ENCODE assay signal across 21 cellular contexts in the genomic region with DNA sequence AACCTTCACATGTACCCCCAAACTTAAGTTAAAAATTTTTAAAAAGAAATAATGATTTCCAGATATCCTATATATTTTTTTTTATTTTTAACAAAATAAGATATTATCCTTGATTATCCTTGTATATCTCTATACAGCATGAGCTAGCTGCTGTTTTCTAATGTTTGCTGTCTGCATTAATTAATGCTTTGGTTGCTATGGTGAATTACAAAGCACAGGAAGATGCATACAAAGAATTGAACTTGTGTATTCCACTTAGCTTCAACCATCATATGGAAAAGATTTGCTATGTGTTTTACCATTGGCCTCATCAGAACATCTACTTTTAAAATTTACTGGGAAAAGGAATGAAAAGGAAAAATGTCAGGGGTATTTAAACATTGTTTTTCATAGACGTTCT. TPM values are rescaled to one million over a fixed set of nuclear protein-coding genes. Genes with fewer than 3 reads are reported as not detected.
A peak's percentile ranks its signal among the peaks of the same experiment; 100 is the strongest.
DNase-seq lines count a peak whose midpoint lies in the region; ATAC-seq and TF ChIP-seq lines count a peak whose summit lies in the region.
"Had no signal": no experiment of that assay in that cellular context is flagged by ENCODE, and none has a peak within 500 bp of the region (broad histone marks: within the 10 kb centered on the region; RNA-seq: fewer than 3 reads in every experiment).

No MANE protein-coding gene starts in this region.

- peaks cover 19 to 28% of the 10 kb centered on the region in 2 donors for H3K4me1 ChIP-seq in naive thymus-derived CD4-positive, alpha-beta T cell (ENCODE audit: control insufficient read depth in 2 of 2, insufficient read depth in 2 of 2, low read length in 2 of 2)
- no peaks in the 10 kb centered on the region for H3K4me1 ChIP-seq in PC-9 (replicated peaks; ENCODE audit: insufficient read depth)

- no peak overlapping the region for H3K4me2 ChIP-seq in PC-9
- H3K4me2 ChIP-seq: GM23338, KMS-11 had no signal

- DNase-seq in NCI-H1436 (lab: John Stamatoyannopoulos, UW), result peak; percentile 2
- DNase-seq in NCI-H1436 treated with DMSO at 0.1 percent for 48 hours (lab: John Stamatoyannopoulos, UW), result no peak
- DNase-seq in NCI-H146 (lab: John Stamatoyannopoulos, UW), result peak; percentile 33
- no peak for DNase-seq in T-helper 17 cell
- DNase-seq in naive thymus-derived CD4-positive, alpha-beta T cell, result peak in 4 of 9 donors; percentile 21 to 48 (median 32)
- no peak for DNase-seq in T-helper 2 cell treated with Interferon-gamma antibody and Interleukin-4, amounts not matched to agents 5 μg/mL and 100 μg/mL, for 36 hours (ENCODE audit: low spot score)
- no peak for DNase-seq in PC-9
- no peak for DNase-seq in CD14-positive monocyte (ENCODE audit: low spot score)
- DNase-seq: GF-D8; HCEC 1CT; MV-4-11; NCI-H1694; NCI-H2107; NK-92 treated with Interleukin-12 subunit alpha and Interleukin-12 subunit beta, amount 100 ng/mL, for 24 hours; OCI-M1; SHP77 had no signal

- TF ChIP-seq CTCF in PC-9 (conservative IDR thresholded peaks at IDR 0.05), result no peak
- TF ChIP-seq CTCF in CD14-positive monocyte (IDR thresholded peaks at IDR 0.05), result no peak

- no peak overlapping the region for H3K4me3 ChIP-seq in naive thymus-derived CD4-positive, alpha-beta T cell (ENCODE audit: low read length)
- H3K4me3 ChIP-seq in PC-9, result no peak overlapping the region
- H3K4me3 ChIP-seq: GM12878, GM23338, SK-N-MC had no signal

- no peaks in the 10 kb centered on the region for H3K9me2 ChIP-seq in PC-9 (ENCODE audit: insufficient read depth)

- H3K79me2 ChIP-seq in PC-9 (ENCODE audit: low read depth), result no peaks in the 10 kb centered on the region

- H3K9me3 Mint-ChIP-seq in naive thymus-derived CD4-positive, alpha-beta T cell, result peaks cover 0 to 3% (median 0%) of the 10 kb centered on the region in 11 donors
- H3K9me3 Mint-ChIP-seq in T-helper 2 cell treated with Interferon-gamma antibody and Interleukin-4, amounts not matched to agents 5 μg/mL and 100 μg/mL, for 36 hours, result peaks cover 9% of the 10 kb centered on the region
- no peaks in the 10 kb centered on the region for H3K9me3 Mint-ChIP-seq in CD14-positive monocyte
- H3K9me3 Mint-ChIP-seq: GM23338 had no signal

- CTCF ChIA-PET in naive thymus-derived CD4-positive, alpha-beta T cell (lab: Charles Lee), result interaction anchor here (0.6 to 1.1 kb wide), 5 partner anchors 17 to 84 kb away, joined by 3 to 6 read pairs (median 3); no protein-coding TSS in a partner anchor
- CTCF ChIA-PET in PC-9 (lab: Charles Lee), result no interaction called here

- POLR2A ChIA-PET in naive thymus-derived CD4-positive, alpha-beta T cell (lab: Charles Lee), result interaction anchor here (0.6 to 1.1 kb wide), 10 partner anchors 11 to 111 kb away, joined by 3 to 7 read pairs (median 3); a partner anchor contains a TSS
- POLR2A ChIA-PET in PC-9 (lab: Charles Lee; ENCODE audit: unreplicated experiment), result no interaction called here

- no peaks in the 10 kb centered on the region for H3K36me3 ChIP-seq in naive thymus-derived CD4-positive, alpha-beta T cell (ENCODE audit: control insufficient read depth in 2 of 3, insufficient read depth in 3 of 3, low read length in 3 of 3)
- H3K36me3 ChIP-seq in PC-9 (ENCODE audit: low read depth), result 0 out of 2 replicates have a peak, but pooled peaks cover 8% of the 10 kb centered on the region

- H3F3A ChIP-seq in PC-9 (ENCODE audit: insufficient read depth, low read depth), result no peaks in the 10 kb centered on the region

- intact Hi-C loops in naive thymus-derived CD4-positive, alpha-beta T cell (cut with micrococcal nuclease), result no loop called here
- intact Hi-C loops in PC-9 (cut with micrococcal nuclease; ENCODE audit: unreplicated experiment), result no loop called here
- intact Hi-C loops in CD14-positive monocyte (cut with micrococcal nuclease), result no loop called here

- no peak overlapping the region for H3K4me3 Mint-ChIP-seq in T-helper 17 cell
- peak overlapping the region in 1 of 10 donors; percentile 20 for H3K4me3 Mint-ChIP-seq in naive thymus-derived CD4-positive, alpha-beta T cell
- H3K4me3 Mint-ChIP-seq in T-helper 2 cell treated with Interferon-gamma antibody and Interleukin-4, amounts not matched to agents 5 μg/mL and 100 μg/mL, for 36 hours, result no peak overlapping the region
- H3K4me3 Mint-ChIP-seq in CD14-positive monocyte, result no peak overlapping the region
- H3K4me3 Mint-ChIP-seq: GM23338 had no signal

- H3K9me3 ChIP-seq in T-helper 17 cell (ENCODE audit: control insufficient read depth, low read length, poor library complexity, severe bottlenecking) (no peaks in the 10 kb centered on the region), PC-9 (ENCODE audit: insufficient read depth, low read depth) (peaks cover 3% of the 10 kb centered on the region; the same call in 1 of the 2 replicates)
- no peaks in the 10 kb centered on the region for H3K9me3 ChIP-seq in naive thymus-derived CD4-positive, alpha-beta T cell (ENCODE audit: control insufficient read depth in 2 of 3, low read length in 3 of 3)

- H3K4me1 Mint-ChIP-seq in T-helper 17 cell (peaks cover 55% of the 10 kb centered on the region), CD14-positive monocyte (peaks cover 7% of the 10 kb centered on the region)
- peaks cover 21 to 74% (median 60%) of the 10 kb centered on the region in 7 donors for H3K4me1 Mint-ChIP-seq in naive thymus-derived CD4-positive, alpha-beta T cell
- H3K4me1 Mint-ChIP-seq in T-helper 2 cell treated with Interferon-gamma antibody and Interleukin-4, amounts not matched to agents 5 μg/mL and 100 μg/mL, for 36 hours (ENCODE audit: low read depth), result peaks cover 47% of the 10 kb centered on the region

- no peak overlapping the region for H2AFZ ChIP-seq in PC-9
- H2AFZ ChIP-seq: GM23338 had no signal

- ATAC-seq in T-helper 17 cell, result peak; percentile 67
- ATAC-seq in naive thymus-derived CD4-positive, alpha-beta T cell, result peak; percentile 61
- ATAC-seq: GM12878, GM23338 had no signal

- H4K20me1 ChIP-seq in PC-9 (ENCODE audit: insufficient read depth), result no peaks in the 10 kb centered on the region

- H3K27me3 ChIP-seq in naive thymus-derived CD4-positive, alpha-beta T cell (ENCODE audit: control insufficient read depth in 2 of 2, insufficient read depth in 2 of 2, low read length in 2 of 2), result no peaks in the 10 kb centered on the region
- H3K27me3 ChIP-seq in PC-9 (ENCODE audit: insufficient read depth, low read depth), result no peaks in the 10 kb centered on the region

- H3K27me3 Mint-ChIP-seq in T-helper 17 cell, result no peaks in the 10 kb centered on the region
- H3K27me3 Mint-ChIP-seq in naive thymus-derived CD4-positive, alpha-beta T cell, result no peaks in the 10 kb centered on the region
- no peaks in the 10 kb centered on the region for H3K27me3 Mint-ChIP-seq in T-helper 2 cell treated with Interferon-gamma antibody and Interleukin-4, amounts not matched to agents 5 μg/mL and 100 μg/mL, for 36 hours (ENCODE audit: low read depth)
- H3K27me3 Mint-ChIP-seq in CD14-positive monocyte (ENCODE audit: low read depth in 3 of 3), result peaks cover 0 to 5% (median 0%) of the 10 kb centered on the region in 3 donors

- no peaks in the 10 kb centered on the region for H3K36me3 Mint-ChIP-seq in T-helper 17 cell (ENCODE audit: low read depth)
- peaks cover 0 to 49% (median 5%) of the 10 kb centered on the region in 5 donors for H3K36me3 Mint-ChIP-seq in naive thymus-derived CD4-positive, alpha-beta T cell
- peaks cover 34% of the 10 kb centered on the region for H3K36me3 Mint-ChIP-seq in T-helper 2 cell treated with Interferon-gamma antibody and Interleukin-4, amounts not matched to agents 5 μg/mL and 100 μg/mL, for 36 hours (ENCODE audit: low read depth)
- H3K36me3 Mint-ChIP-seq in CD14-positive monocyte, result peaks cover 38 to 46% of the 10 kb centered on the region in 2 donors

- no peak overlapping the region for H3K27ac ChIP-seq in naive thymus-derived CD4-positive, alpha-beta T cell (ENCODE audit: low read depth, low read length)
- H3K27ac ChIP-seq in PC-9, result no peak overlapping the region
- H3K27ac ChIP-seq: HL-60, KMS-11, SK-N-MC had no signal

- H3K27ac Mint-ChIP-seq in T-helper 17 cell, result peak overlapping the region; percentile 97
- H3K27ac Mint-ChIP-seq in naive thymus-derived CD4-positive, alpha-beta T cell, result peak overlapping the region in 7 of 9 donors; percentile 1 to 92 (median 46)
- no peak overlapping the region for H3K27ac Mint-ChIP-seq in T-helper 2 cell treated with Interferon-gamma antibody and Interleukin-4, amounts not matched to agents 5 μg/mL and 100 μg/mL, for 36 hours
- no peak overlapping the region for H3K27ac Mint-ChIP-seq in CD14-positive monocyte
- H3K27ac Mint-ChIP-seq: GM23338 had no signal

- no TSS peak for BruUV-seq in PC-9 (replicated peaks; lab: Mats Ljungman, UMichigan)

RNA-seq across cellular contexts. Expression of a gene that starts 35.4 kb away (rescaled TPM):
- total RNA-seq in T-helper 17 cell, result 10 to 100 TPM; 17.5 to 18.4 TPM
- 10 to 100 TPM; 20.3 to 37.7 (median 29.3) TPM for total RNA-seq in naive thymus-derived CD4-positive, alpha-beta T cell
- 10 to 100 TPM; 24.0 to 25.6 TPM for polyA plus RNA-seq in naive thymus-derived CD4-positive, alpha-beta T cell
- 27.8 and 30.3 TPM in 2 replicates for total RNA-seq in PC-9 (2021)
- polyA plus RNA-seq in CD14-positive monocyte, result 10 to 100 TPM; 36.8 to 41.9 TPM

RNA-seq across cellular contexts. Expression of a gene that starts 46.7 kb away (rescaled TPM):
- 100 to 1,000 TPM in 1 of 2 donors, 10 to 100 TPM in 1; 71.4 to 124 TPM for total RNA-seq in T-helper 17 cell
- total RNA-seq in naive thymus-derived CD4-positive, alpha-beta T cell, result 100 to 1,000 TPM in 2 of 5 experiments, 10 to 100 TPM in 3; 64.9 to 111 (median 94.1) TPM
- polyA plus RNA-seq in naive thymus-derived CD4-positive, alpha-beta T cell, result 10 to 100 TPM; 33.4 to 33.7 TPM
- total RNA-seq in PC-9 (2021), result 1.3 and 2.2 TPM in 2 replicates
- polyA plus RNA-seq in CD14-positive monocyte, result 100 to 1,000 TPM in 1 of 2 donors, 10 to 100 TPM in 1; 87.2 to 110 TPM

Comparison
In these comparisons a context has a peak if more than half of its experiments do, and no peak if none do; other contexts are left out.
1. DNase-seq: peak in NCI-H1436 (single experiment) and NCI-H146 (single experiment); none in NCI-H1436 treated with DMSO at 0.1 percent for 48 hours (single experiment), T-helper 17 cell (0 of 3), T-helper 2 cell treated with Interferon-gamma antibody and Interleukin-4, amounts not matched to agents 5 μg/mL and 100 μg/mL, for 36 hours (single experiment), PC-9 (0 of 2) and CD14-positive monocyte (single experiment).
2. H3K27ac Mint-ChIP-seq: peak in T-helper 17 cell (single experiment) and naive thymus-derived CD4-positive, alpha-beta T cell (7 of 9); none in T-helper 2 cell treated with Interferon-gamma antibody and Interleukin-4, amounts not matched to agents 5 μg/mL and 100 μg/mL, for 36 hours (single experiment) and CD14-positive monocyte (0 of 7).
3. RNA of a gene that starts 46.7 kb away (total RNA-seq): 71.4 to 124 TPM in T-helper 17 cell and 64.9 to 111 TPM in naive thymus-derived CD4-positive, alpha-beta T cell; 1.3 to 2.2 TPM in PC-9; every median in the first group is over 10 times any median in the second.